1 cellular context compared by ENCODE assay signal in the genomic region with DNA sequence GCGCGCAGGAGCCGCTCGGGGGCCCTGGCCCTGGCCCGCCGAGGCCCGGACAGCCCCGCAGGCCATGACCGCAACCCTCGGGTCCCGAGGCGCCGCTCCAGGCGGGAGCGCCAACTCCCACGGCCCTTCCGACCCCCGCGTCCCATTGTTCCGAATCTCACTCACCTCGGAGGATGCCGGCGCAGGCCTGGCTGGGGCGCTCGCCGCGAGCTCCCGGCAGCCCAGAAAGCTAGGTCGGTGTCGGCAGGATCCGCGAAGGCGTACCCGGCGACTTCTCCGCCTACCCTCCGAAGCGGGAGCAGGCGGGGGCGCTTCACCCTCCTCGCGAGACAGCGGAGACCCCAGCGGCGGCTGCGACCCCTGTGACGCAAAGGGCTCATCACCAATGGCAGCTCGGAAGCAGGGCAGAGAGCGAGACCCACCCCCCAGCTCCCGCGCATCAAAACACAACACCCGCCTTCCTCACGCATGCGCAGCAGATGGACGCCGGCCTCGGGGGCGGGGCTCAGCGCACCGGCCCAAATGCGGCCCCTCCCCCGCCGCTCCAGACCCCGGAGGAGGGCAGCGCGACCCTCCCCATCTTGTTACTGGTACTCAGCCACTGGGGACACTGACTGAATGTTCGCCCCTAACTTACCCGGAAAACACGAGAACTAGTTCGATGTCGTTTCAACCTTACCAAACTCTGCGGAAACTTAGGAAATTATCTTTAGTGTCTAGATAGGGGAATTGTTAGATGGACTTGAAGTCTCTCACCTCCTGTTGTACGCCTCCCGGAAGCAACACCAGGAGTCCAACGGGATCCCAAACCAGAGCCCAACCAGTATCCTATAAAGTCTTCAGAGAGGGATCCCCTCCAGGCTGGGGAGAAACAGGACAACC.
TF ChIP-seq lines count a peak whose summit lies in the region.

No MANE protein-coding gene starts in this region.

TF ChIP-seq in HepG2, 621 proteins besides CTCF, POLR2A, EP300 and RAD21 (continued from another document and continues in another):
- TF ChIP-seq, protein P1, sequence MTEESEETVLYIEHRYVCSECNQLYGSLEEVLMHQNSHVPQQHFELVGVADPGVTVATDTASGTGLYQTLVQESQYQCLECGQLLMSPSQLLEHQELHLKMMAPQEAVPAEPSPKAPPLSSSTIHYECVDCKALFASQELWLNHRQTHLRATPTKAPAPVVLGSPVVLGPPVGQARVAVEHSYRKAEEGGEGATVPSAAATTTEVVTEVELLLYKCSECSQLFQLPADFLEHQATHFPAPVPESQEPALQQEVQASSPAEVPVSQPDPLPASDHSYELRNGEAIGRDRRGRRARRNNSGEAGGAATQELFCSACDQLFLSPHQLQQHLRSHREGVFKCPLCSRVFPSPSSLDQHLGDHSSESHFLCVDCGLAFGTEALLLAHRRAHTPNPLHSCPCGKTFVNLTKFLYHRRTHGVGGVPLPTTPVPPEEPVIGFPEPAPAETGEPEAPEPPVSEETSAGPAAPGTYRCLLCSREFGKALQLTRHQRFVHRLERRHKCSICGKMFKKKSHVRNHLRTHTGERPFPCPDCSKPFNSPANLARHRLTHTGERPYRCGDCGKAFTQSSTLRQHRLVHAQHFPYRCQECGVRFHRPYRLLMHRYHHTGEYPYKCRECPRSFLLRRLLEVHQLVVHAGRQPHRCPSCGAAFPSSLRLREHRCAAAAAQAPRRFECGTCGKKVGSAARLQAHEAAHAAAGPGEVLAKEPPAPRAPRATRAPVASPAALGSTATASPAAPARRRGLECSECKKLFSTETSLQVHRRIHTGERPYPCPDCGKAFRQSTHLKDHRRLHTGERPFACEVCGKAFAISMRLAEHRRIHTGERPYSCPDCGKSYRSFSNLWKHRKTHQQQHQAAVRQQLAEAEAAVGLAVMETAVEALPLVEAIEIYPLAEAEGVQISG (CRISPR knock-in tag; IDR thresholded peaks at IDR 0.05): peak; percentile 77
- TF ChIP-seq LCORL (IDR thresholded peaks at IDR 0.05) (no peak), LCORL (CRISPR knock-in tag; IDR thresholded peaks at IDR 0.05) (peak; percentile 73; the same call in 1 of the 2 replicates), ZNF558 (CRISPR knock-in tag; IDR thresholded peaks at IDR 0.05; ENCODE audit: borderline replicate concordance) (peak; percentile 43; the same call in 1 of the 2 replicates), SOX5 (CRISPR knock-in tag; IDR thresholded peaks at IDR 0.05; ENCODE audit: borderline replicate concordance) (peak; percentile 8; the same call in 1 of the 2 replicates), HNRNPUL1 (IDR thresholded peaks at IDR 0.05; ENCODE audit: low read depth, low read length) (no peak), FOXM1 (CRISPR knock-in tag; IDR thresholded peaks at IDR 0.05) (0 out of 2 replicates have a peak, but pooled peaks have one; percentile 22), PRMT3 (CRISPR knock-in tag; IDR thresholded peaks at IDR 0.05; ENCODE audit: borderline replicate concordance, low read depth) (no peak), ZNF333 (CRISPR knock-in tag; IDR thresholded peaks at IDR 0.05; ENCODE audit: borderline replicate concordance) (no peak), ZNF780A (CRISPR knock-in tag; IDR thresholded peaks at IDR 0.05) (no peak), FOXK1 (CRISPR knock-in tag; IDR thresholded peaks at IDR 0.05; ENCODE audit: borderline replicate concordance, low read depth) (peak; percentile 95), MED13 (CRISPR knock-in tag; IDR thresholded peaks at IDR 0.05) (no peak), ZNF788 (CRISPR knock-in tag; IDR thresholded peaks at IDR 0.05; ENCODE audit: borderline replicate concordance) (peak; percentile 37; the same call in 1 of the 2 replicates), ARID2 (CRISPR knock-in tag; IDR thresholded peaks at IDR 0.05; ENCODE audit: borderline replicate concordance) (0 out of 2 replicates have a peak, but pooled peaks have one; percentile 69), ZSCAN31 (CRISPR knock-in tag; IDR thresholded peaks at IDR 0.05; ENCODE audit: low read depth) (peak; percentile 36; the same call in 1 of the 2 replicates), NCOA5 (CRISPR knock-in tag; IDR thresholded peaks at IDR 0.05) (no peak), YEATS4 (CRISPR knock-in tag; IDR thresholded peaks at IDR 0.05; ENCODE audit: borderline replicate concordance) (peak; percentile 81; the same call in 1 of the 2 replicates), ZIK1 (CRISPR knock-in tag; IDR thresholded peaks at IDR 0.05; ENCODE audit: borderline replicate concordance, low read depth) (no peak), ZNF879 (CRISPR knock-in tag; IDR thresholded peaks at IDR 0.05) (no peak), U2AF2 (IDR thresholded peaks at IDR 0.05; ENCODE audit: low read depth, low read length) (no peak), AHR (CRISPR knock-in tag; IDR thresholded peaks at IDR 0.05) (no peak), NR2F1 (CRISPR knock-in tag; IDR thresholded peaks at IDR 0.05) (no peak; a peak in 1 of 4 replicates), ZNF776 (CRISPR knock-in tag; IDR thresholded peaks at IDR 0.05) (no peak), FIP1L1 (IDR thresholded peaks at IDR 0.05; ENCODE audit: borderline replicate concordance, insufficient read depth, low read depth, low read length) (no peak), ZNF792 (CRISPR knock-in tag; IDR thresholded peaks at IDR 0.05) (0 out of 2 replicates have a peak, but pooled peaks have one; percentile 8), NONO (IDR thresholded peaks at IDR 0.05) (no peak), NONO (CRISPR knock-in tag; conservative IDR thresholded peaks at IDR 0.05) (peak; percentile 66), IKZF4 (CRISPR knock-in tag; IDR thresholded peaks at IDR 0.05; ENCODE audit: borderline replicate concordance, low read depth, not compliant biosample characterization) (no peak), PAX8 (CRISPR knock-in tag; IDR thresholded peaks at IDR 0.05; ENCODE audit: borderline replicate concordance) (no peak), ZSCAN29 (CRISPR knock-in tag; conservative IDR thresholded peaks at IDR 0.05) (no peak), ZNF850 (CRISPR knock-in tag; conservative IDR thresholded peaks at IDR 0.05) (no peak), HDAC2 (CRISPR knock-in tag; IDR thresholded peaks at IDR 0.05) (peak; percentile 31), HNRNPH1 (optimal IDR thresholded peaks at IDR 0.05; ENCODE audit: low read depth, low read length) (no peak), POLR2G (IDR thresholded peaks at IDR 0.05; ENCODE audit: low read depth, low read length) (no peak), ZFP37 (CRISPR knock-in tag; IDR thresholded peaks at IDR 0.05; ENCODE audit: borderline replicate concordance) (0 out of 2 replicates have a peak, but pooled peaks have one; percentile 50), PHF21A (CRISPR knock-in tag; IDR thresholded peaks at IDR 0.05) (peak; percentile 61; the same call in 1 of the 2 replicates), CBX5 (CRISPR knock-in tag; IDR thresholded peaks at IDR 0.05; ENCODE audit: borderline replicate concordance) (no peak), TCF12 (IDR thresholded peaks at IDR 0.05) (no peak), TCF12 (CRISPR knock-in tag; IDR thresholded peaks at IDR 0.05) (no peak)
- TF ChIP-seq, protein P2, sequence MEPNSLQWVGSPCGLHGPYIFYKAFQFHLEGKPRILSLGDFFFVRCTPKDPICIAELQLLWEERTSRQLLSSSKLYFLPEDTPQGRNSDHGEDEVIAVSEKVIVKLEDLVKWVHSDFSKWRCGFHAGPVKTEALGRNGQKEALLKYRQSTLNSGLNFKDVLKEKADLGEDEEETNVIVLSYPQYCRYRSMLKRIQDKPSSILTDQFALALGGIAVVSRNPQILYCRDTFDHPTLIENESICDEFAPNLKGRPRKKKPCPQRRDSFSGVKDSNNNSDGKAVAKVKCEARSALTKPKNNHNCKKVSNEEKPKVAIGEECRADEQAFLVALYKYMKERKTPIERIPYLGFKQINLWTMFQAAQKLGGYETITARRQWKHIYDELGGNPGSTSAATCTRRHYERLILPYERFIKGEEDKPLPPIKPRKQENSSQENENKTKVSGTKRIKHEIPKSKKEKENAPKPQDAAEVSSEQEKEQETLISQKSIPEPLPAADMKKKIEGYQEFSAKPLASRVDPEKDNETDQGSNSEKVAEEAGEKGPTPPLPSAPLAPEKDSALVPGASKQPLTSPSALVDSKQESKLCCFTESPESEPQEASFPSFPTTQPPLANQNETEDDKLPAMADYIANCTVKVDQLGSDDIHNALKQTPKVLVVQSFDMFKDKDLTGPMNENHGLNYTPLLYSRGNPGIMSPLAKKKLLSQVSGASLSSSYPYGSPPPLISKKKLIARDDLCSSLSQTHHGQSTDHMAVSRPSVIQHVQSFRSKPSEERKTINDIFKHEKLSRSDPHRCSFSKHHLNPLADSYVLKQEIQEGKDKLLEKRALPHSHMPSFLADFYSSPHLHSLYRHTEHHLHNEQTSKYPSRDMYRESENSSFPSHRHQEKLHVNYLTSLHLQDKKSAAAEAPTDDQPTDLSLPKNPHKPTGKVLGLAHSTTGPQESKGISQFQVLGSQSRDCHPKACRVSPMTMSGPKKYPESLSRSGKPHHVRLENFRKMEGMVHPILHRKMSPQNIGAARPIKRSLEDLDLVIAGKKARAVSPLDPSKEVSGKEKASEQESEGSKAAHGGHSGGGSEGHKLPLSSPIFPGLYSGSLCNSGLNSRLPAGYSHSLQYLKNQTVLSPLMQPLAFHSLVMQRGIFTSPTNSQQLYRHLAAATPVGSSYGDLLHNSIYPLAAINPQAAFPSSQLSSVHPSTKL (CRISPR knock-in tag; IDR thresholded peaks at IDR 0.05): peak; percentile 37; the same call in 1 of the 2 replicates
- TF ChIP-seq, protein P3, sequence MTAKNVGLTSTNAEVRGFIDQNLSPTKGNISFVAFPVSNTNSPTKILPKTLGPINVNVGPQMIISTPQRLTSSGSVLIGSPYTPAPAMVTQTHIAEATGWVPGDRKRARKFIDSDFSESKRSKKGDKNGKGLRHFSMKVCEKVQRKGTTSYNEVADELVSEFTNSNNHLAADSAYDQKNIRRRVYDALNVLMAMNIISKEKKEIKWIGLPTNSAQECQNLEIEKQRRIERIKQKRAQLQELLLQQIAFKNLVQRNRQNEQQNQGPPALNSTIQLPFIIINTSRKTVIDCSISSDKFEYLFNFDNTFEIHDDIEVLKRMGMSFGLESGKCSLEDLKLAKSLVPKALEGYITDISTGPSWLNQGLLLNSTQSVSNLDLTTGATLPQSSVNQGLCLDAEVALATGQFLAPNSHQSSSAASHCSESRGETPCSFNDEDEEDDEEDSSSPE (CRISPR knock-in tag; IDR thresholded peaks at IDR 0.05): peak; percentile 74; the same call in 1 of the 2 replicates
- TF ChIP-seq, protein P4, sequence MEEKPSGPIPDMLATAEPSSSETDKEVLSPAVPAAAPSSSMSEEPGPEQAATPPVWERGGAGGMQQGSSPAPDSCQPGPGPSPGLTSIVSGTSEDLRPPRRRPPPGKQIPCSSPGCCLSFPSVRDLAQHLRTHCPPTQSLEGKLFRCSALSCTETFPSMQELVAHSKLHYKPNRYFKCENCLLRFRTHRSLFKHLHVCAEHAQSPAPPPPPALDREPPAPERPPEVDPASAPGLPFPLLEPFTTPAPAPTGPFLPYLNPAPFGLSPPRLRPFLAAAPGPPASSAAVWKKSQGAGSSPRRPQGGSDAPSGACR (CRISPR knock-in tag; IDR thresholded peaks at IDR 0.05): no peak
- TF ChIP-seq, protein P5, sequence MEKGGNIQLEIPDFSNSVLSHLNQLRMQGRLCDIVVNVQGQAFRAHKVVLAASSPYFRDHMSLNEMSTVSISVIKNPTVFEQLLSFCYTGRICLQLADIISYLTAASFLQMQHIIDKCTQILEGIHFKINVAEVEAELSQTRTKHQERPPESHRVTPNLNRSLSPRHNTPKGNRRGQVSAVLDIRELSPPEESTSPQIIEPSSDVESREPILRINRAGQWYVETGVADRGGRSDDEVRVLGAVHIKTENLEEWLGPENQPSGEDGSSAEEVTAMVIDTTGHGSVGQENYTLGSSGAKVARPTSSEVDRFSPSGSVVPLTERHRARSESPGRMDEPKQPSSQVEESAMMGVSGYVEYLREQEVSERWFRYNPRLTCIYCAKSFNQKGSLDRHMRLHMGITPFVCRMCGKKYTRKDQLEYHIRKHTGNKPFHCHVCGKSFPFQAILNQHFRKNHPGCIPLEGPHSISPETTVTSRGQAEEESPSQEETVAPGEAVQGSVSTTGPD (CRISPR knock-in tag; IDR thresholded peaks at IDR 0.05): no peak
- TF ChIP-seq, protein P6, sequence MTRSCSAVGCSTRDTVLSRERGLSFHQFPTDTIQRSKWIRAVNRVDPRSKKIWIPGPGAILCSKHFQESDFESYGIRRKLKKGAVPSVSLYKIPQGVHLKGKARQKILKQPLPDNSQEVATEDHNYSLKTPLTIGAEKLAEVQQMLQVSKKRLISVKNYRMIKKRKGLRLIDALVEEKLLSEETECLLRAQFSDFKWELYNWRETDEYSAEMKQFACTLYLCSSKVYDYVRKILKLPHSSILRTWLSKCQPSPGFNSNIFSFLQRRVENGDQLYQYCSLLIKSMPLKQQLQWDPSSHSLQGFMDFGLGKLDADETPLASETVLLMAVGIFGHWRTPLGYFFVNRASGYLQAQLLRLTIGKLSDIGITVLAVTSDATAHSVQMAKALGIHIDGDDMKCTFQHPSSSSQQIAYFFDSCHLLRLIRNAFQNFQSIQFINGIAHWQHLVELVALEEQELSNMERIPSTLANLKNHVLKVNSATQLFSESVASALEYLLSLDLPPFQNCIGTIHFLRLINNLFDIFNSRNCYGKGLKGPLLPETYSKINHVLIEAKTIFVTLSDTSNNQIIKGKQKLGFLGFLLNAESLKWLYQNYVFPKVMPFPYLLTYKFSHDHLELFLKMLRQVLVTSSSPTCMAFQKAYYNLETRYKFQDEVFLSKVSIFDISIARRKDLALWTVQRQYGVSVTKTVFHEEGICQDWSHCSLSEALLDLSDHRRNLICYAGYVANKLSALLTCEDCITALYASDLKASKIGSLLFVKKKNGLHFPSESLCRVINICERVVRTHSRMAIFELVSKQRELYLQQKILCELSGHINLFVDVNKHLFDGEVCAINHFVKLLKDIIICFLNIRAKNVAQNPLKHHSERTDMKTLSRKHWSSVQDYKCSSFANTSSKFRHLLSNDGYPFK (CRISPR knock-in tag; IDR thresholded peaks at IDR 0.05; ENCODE audit: borderline replicate concordance): no peak
- TF ChIP-seq, protein P7, sequence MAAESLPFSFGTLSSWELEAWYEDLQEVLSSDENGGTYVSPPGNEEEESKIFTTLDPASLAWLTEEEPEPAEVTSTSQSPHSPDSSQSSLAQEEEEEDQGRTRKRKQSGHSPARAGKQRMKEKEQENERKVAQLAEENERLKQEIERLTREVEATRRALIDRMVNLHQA (CRISPR knock-in tag; IDR thresholded peaks at IDR 0.05): no peak
- TF ChIP-seq, protein P8, sequence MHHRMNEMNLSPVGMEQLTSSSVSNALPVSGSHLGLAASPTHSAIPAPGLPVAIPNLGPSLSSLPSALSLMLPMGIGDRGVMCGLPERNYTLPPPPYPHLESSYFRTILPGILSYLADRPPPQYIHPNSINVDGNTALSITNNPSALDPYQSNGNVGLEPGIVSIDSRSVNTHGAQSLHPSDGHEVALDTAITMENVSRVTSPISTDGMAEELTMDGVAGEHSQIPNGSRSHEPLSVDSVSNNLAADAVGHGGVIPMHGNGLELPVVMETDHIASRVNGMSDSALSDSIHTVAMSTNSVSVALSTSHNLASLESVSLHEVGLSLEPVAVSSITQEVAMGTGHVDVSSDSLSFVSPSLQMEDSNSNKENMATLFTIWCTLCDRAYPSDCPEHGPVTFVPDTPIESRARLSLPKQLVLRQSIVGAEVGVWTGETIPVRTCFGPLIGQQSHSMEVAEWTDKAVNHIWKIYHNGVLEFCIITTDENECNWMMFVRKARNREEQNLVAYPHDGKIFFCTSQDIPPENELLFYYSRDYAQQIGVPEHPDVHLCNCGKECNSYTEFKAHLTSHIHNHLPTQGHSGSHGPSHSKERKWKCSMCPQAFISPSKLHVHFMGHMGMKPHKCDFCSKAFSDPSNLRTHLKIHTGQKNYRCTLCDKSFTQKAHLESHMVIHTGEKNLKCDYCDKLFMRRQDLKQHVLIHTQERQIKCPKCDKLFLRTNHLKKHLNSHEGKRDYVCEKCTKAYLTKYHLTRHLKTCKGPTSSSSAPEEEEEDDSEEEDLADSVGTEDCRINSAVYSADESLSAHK (CRISPR knock-in tag; IDR thresholded peaks at IDR 0.05; ENCODE audit: borderline replicate concordance): no peak
